28 cellular contexts compared by ENCODE assay signal in the genomic region with DNA sequence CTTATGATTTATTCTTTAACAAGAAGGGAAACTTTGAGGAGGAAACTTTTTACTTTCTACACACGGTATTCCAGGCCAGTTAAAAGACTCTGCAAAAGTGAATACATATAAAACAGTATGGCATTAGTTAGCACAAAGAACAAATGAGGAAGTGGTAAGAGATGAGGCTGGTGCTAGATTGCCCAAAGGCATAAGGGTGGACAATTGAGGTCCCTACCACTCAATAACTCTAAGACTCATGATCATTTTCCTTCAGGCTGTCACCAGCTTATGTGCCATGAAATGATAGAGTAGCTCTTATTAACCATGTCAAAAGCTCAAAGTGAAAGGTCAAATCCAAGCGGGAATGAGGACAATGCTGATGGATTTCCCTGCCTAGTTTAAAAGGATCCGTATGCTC.
"Had no signal": no experiment of that assay in that cellular context is flagged by ENCODE, and none has a peak within 500 bp of the region (broad histone marks: within the 10 kb centered on the region; RNA-seq: fewer than 3 reads in every experiment).

No MANE protein-coding gene starts in this region.

- FAIRE-seq: colon had no signal

- H3K27ac Mint-ChIP-seq: activated CD4-positive, alpha-beta T cell treated with anti-CD3 and anti-CD28 coated beads, Interleukin-2, amount 10 ng/mL, durations not matched to agents 24 days and 14 days; activated CD8-positive, alpha-beta memory T cell treated with anti-CD3 and anti-CD28 coated beads, Interleukin-2, amount 10 ng/mL, durations not matched to agents 7 days and 5 days; activated naive CD4-positive, alpha-beta T cell treated with anti-CD3 and anti-CD28 coated beads for 36 hours; activated naive CD8-positive, alpha-beta T cell; activated T-cell treated with anti-CD3 and anti-CD28 coated beads, Interleukin-2, amount 50 U/mL, for 24 hours; T-helper 1 cell treated with Interleukin-12 subunit alpha and Interleukin-12 subunit beta and Interleukin-4 antibody, amounts not matched to agents 30 μg/mL and 1 μg/mL, for 36 hours; WTC11 had no signal

- H3K9me3 Mint-ChIP-seq: activated CD4-positive, alpha-beta T cell treated with anti-CD3 and anti-CD28 coated beads, Interleukin-2, amount 10 ng/mL, durations not matched to agents 24 days and 14 days; activated naive CD4-positive, alpha-beta T cell treated with anti-CD3 and anti-CD28 coated beads for 36 hours; T-helper 1 cell treated with Interleukin-12 subunit alpha and Interleukin-12 subunit beta and Interleukin-4 antibody, amounts not matched to agents 30 μg/mL and 1 μg/mL, for 36 hours; WTC11 had no signal

- H3K9me3 ChIP-seq: SJCRH30 had no signal

- H3K27ac ChIP-seq: brain microvascular endothelial cell, SJCRH30 had no signal

- H3K36me3 Mint-ChIP-seq: activated CD8-positive, alpha-beta memory T cell treated with anti-CD3 and anti-CD28 coated beads, Interleukin-2, amount 10 ng/mL, durations not matched to agents 7 days and 5 days; activated naive CD8-positive, alpha-beta T cell; WTC11 had no signal

- H3K4me1 Mint-ChIP-seq: activated CD4-positive, alpha-beta T cell treated with anti-CD3 and anti-CD28 coated beads, Interleukin-2, amount 10 ng/mL, durations not matched to agents 24 days and 14 days; activated CD8-positive, alpha-beta memory T cell treated with anti-CD3 and anti-CD28 coated beads, Interleukin-2, amount 10 ng/mL, durations not matched to agents 7 days and 5 days had no signal

- H3K27me3 Mint-ChIP-seq: activated CD4-positive, alpha-beta T cell treated with anti-CD3 and anti-CD28 coated beads, Interleukin-2, amount 10 ng/mL, durations not matched to agents 24 days and 14 days; activated CD8-positive, alpha-beta memory T cell treated with anti-CD3 and anti-CD28 coated beads, Interleukin-2, amount 10 ng/mL, durations not matched to agents 7 days and 5 days; activated naive CD8-positive, alpha-beta T cell; activated T-cell treated with anti-CD3 and anti-CD28 coated beads, Interleukin-2, amount 50 U/mL, for 24 hours had no signal

- DNase-seq: activated CD4-positive, alpha-beta T cell treated with anti-CD3 and anti-CD28 coated beads for 1 hour; activated CD4-positive, alpha-beta T cell treated with anti-CD3 and anti-CD28 coated beads, Interleukin-2, amount 10 ng/mL, durations not matched to agents 24 days and 14 days; activated CD4-positive, alpha-beta T cell treated with anti-CD3 and anti-CD28 coated beads, Interleukin-2, amount 50 U/mL, for 48 hours; activated CD8-positive, alpha-beta memory T cell treated with anti-CD3 and anti-CD28 coated beads, Interleukin-2, amount 10 ng/mL, durations not matched to agents 7 days and 5 days; activated gamma-delta T cell; activated naive CD4-positive, alpha-beta T cell treated with anti-CD3 and anti-CD28 coated beads for 36 hours; activated T-cell treated with anti-CD3 and anti-CD28 coated beads, Interleukin-2, amount 50 U/mL, for 24 hours; amygdala; brain microvascular endothelial cell; cerebellar nuclear complex; IMR-90; KG1; NCI-H1048; NCI-H1417; NCI-H1694; NCI-H2029 treated with DMSO at 0.1 percent for 48 hours; NCI-H345; NCI-H510A; NCI-H526 treated with DMSO at 0.1 percent for 48 hours; NCI-H82; RPMI8226; SJCRH30 had no signal

- ATAC-seq: activated CD8-positive, alpha-beta memory T cell treated with anti-CD3 and anti-CD28 coated beads, Interleukin-2, amount 10 ng/mL, durations not matched to agents 7 days and 5 days; Right ventricle myocardium inferior; SK-N-SH treated with all-trans-retinoic acid at 6 μM for 48 hours; WTC11 had no signal

- H3K36me3 ChIP-seq: brain microvascular endothelial cell, SJCRH30 had no signal

- H3K4me3 ChIP-seq: SJCRH30 had no signal

- H3K27me3 ChIP-seq: brain microvascular endothelial cell, SJCRH30 had no signal

- H3K4me3 Mint-ChIP-seq: activated CD4-positive, alpha-beta T cell treated with anti-CD3 and anti-CD28 coated beads, Interleukin-2, amount 10 ng/mL, durations not matched to agents 24 days and 14 days; activated CD8-positive, alpha-beta memory T cell treated with anti-CD3 and anti-CD28 coated beads, Interleukin-2, amount 10 ng/mL, durations not matched to agents 7 days and 5 days; activated naive CD4-positive, alpha-beta T cell treated with anti-CD3 and anti-CD28 coated beads for 36 hours; activated naive CD8-positive, alpha-beta T cell; activated T-cell treated with anti-CD3 and anti-CD28 coated beads, Interleukin-2, amount 50 U/mL, for 24 hours; T-helper 1 cell treated with Interleukin-12 subunit alpha and Interleukin-12 subunit beta and Interleukin-4 antibody, amounts not matched to agents 30 μg/mL and 1 μg/mL, for 36 hours; WTC11 had no signal
